ENCODE assay signal across 21 cellular contexts in the genomic region with DNA sequence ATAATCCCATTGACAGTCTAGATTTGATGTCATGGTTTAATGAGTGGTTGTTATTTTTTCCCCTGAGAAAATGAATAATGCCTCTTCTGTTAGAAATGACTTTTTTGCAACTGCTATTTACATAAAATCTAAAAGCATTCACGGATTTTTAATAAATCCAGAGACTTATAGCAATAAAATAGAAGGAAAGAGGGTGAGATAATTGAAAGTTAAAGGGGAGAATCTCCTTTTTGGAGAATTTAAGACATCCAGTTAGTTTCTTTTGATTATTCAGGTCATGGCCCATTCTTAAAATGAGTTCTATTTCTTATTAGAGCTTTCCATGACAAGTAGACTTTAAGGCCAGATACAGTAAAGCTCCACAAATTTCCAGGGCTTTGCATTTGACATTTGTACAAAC.
"Had no signal": no experiment of that assay in that cellular context is flagged by ENCODE, and none has a peak within 500 bp of the region (broad histone marks: within the 10 kb centered on the region; RNA-seq: fewer than 3 reads in every experiment).

No MANE protein-coding gene starts in this region.

- H3K27ac ChIP-seq: gastroesophageal sphincter, neutrophil, right atrium auricular region, testis, tibial nerve, upper lobe of right lung, vagina had no signal

- DNase-seq: cortex of kidney; effector memory CD4-positive, alpha-beta T cell; immature natural killer cell; kidney; left colon; left ventricle myocardium superior; mesendoderm; mucosa of descending colon; naive thymus-derived CD8-positive, alpha-beta T cell; posterior cingulate gyrus; small intestine; stimulated activated CD4-positive, alpha-beta T cell treated with anti-CD3 and anti-CD28 coated beads, Interleukin-2, amount 100 ng/mL, for 48 hours; stimulated activated naive CD4-positive, alpha-beta T cell treated with Interleukin-2 at 50 U/mL for 16 hours; testis; upper lobe of right lung had no signal

- ATAC-seq: esophagus mucosa; gastroesophageal sphincter; left colon; left ventricle myocardium superior; mucosa of descending colon; naive thymus-derived CD8-positive, alpha-beta T cell; upper lobe of right lung had no signal
